Comparison of ENCODE assay signal across 8 cellular contexts in the genomic region with DNA sequence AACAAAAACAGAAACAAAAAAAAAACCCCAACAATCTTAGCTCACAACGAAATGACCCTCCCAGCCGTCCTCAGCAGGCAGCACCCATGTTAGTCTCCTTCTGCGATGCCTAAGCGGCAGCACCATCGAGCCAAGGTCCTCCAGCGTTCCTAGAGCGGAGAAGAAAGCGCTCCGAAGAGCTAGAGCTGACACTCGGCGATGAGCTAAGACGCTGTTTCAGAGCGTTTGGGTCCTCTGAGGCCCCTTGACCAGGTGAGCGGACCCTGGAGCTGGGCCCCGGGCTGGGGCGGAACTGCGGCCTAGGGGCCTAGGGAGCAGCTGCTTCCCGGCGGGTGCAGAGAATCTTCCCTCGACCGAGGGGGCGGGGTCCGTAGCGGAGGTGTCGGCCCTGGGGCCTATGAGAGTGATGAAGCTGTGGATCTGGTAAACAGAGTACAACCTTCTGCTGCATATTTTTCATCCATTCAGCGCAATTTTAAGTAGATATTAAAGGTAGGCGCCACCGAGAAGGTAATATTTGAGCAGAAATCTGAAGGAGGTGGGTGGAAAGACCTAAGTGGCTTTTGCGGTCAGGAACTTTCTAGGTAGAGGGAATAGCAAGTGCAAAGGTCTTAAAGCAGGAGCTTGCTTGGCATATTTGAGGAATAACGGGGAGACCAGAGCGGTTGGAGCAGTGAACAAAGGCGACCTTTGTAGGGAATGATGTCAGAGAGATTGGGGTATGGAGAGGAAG. TPM values are rescaled to one million over a fixed set of nuclear protein-coding genes. Genes with fewer than 3 reads are reported as not detected.
A peak's percentile ranks its signal among the peaks of the same experiment; 100 is the strongest.
DNase-seq lines count a peak whose midpoint lies in the region; ATAC-seq and TF ChIP-seq lines count a peak whose summit lies in the region.

Gene ZSCAN26 (plus strand): TSS at position 182 of the 733 bp plus-strand sequence. CDS start 4,777 bp downstream, outside the sequence.

- ATAC-seq in GM21528 (IDR thresholded peaks at IDR 0.05; ENCODE audit: low FRiP score, unreplicated experiment) (peak; percentile 93), mucosa of descending colon (peak; percentile 99)

- no peak for TF ChIP-seq CTCF in OCI-LY1 (IDR thresholded peaks at IDR 0.05; ENCODE audit: low read length)
- TF ChIP-seq CTCF in epithelial cell of proximal tubule (conservative IDR thresholded peaks at IDR 0.05; ENCODE audit: low read depth, low read length), result no peak
- no peak for TF ChIP-seq CTCF in mucosa of descending colon (IDR thresholded peaks at IDR 0.05)

- H3K27ac ChIP-seq in OCI-LY1 (ENCODE audit: low read depth, low read length, poor library complexity, severe bottlenecking), result peak within 1 kb of the TSS; percentile 23

- H3K9me3 ChIP-seq in OCI-LY1 (ENCODE audit: low read length), result no peaks in the 10 kb centered on the region
- H3K9me3 ChIP-seq in mucosa of descending colon, result no peaks in the 10 kb centered on the region

- intact Hi-C loops in mucosa of descending colon (cut with DNase I, micrococcal nuclease), result no loop called here

- peak; percentile 79 for DNase-seq in DMS153 (lab: John Stamatoyannopoulos, UW)
- DNase-seq in HuH-7.5 (ENCODE audit: low spot score), result peak; percentile 54
- peak; percentile 81 for DNase-seq in activated T-cell treated with anti-CD3 and anti-CD28 coated beads for 48 hours (ENCODE audit: low read depth)
- peak; percentile 77 for DNase-seq in epithelial cell of proximal tubule (ENCODE audit: low read depth)
- DNase-seq in mucosa of descending colon, result peak; percentile 86 to 93 (median 92)
- peak; percentile 53 to 72 for DNase-seq in stimulated activated CD8-positive, alpha-beta memory T cell treated with anti-CD3 and anti-CD28 coated beads, Interleukin-4, amount 100 ng/mL, for 1 hour (ENCODE audit: low read depth in 2 of 2, low spot score in 1 of 2)

- H3K4me3 ChIP-seq in OCI-LY1 (ENCODE audit: low read depth, low read length, poor library complexity, severe bottlenecking) (peak within 1 kb of the TSS; percentile 75), epithelial cell of proximal tubule (ENCODE audit: low read depth, low read length) (peak within 1 kb of the TSS; percentile 77), mucosa of descending colon (peak within 1 kb of the TSS; percentile 50)

- 0 out of 2 replicates have a peak, but pooled peaks cover 5% of the 10 kb centered on the region for H3K79me2 ChIP-seq in OCI-LY1 (ENCODE audit: insufficient read depth, low read length)

- H3K4me1 ChIP-seq in OCI-LY1 (ENCODE audit: insufficient read depth, low read length, severe bottlenecking) (peaks cover 26% of the 10 kb centered on the region), mucosa of descending colon (ENCODE audit: low read depth) (peaks cover 9% of the 10 kb centered on the region)

- peak within 1 kb of the TSS; percentile 97 for H2AFZ ChIP-seq in OCI-LY1 (ENCODE audit: low read length)

- H4K20me1 ChIP-seq in OCI-LY1 (ENCODE audit: insufficient read depth, low read length), result no peaks in the 10 kb centered on the region

- H3K4me2 ChIP-seq in OCI-LY1 (ENCODE audit: low read length), result peak within 1 kb of the TSS; percentile 83

- no peaks in the 10 kb centered on the region for H3F3A ChIP-seq in OCI-LY1 (ENCODE audit: insufficient read depth, low read length)

- peaks cover 3% of the 10 kb centered on the region; the same call in 1 of the 2 replicates for H3K36me3 ChIP-seq in OCI-LY1 (ENCODE audit: insufficient read depth, low read length)
- no peaks in the 10 kb centered on the region for H3K36me3 ChIP-seq in mucosa of descending colon (ENCODE audit: low read depth)

- peak within 1 kb of the TSS; percentile 72 for H3K9ac ChIP-seq in OCI-LY1 (ENCODE audit: low read length)

- no peaks in the 10 kb centered on the region for H3K27me3 ChIP-seq in OCI-LY1 (ENCODE audit: insufficient read depth, low read length)

- no peaks in the 10 kb centered on the region for H3K9me2 ChIP-seq in OCI-LY1 (ENCODE audit: low read depth, low read length)

RNA-seq across cellular contexts. Expression of gene ZSCAN26, which starts in this region (rescaled TPM):
- total RNA-seq in epithelial cell of proximal tubule (6.0 and 6.9 TPM in 2 replicates), mucosa of descending colon (10 to 100 TPM in 1 of 3 donors, 1 to 10 TPM in 2; 8.2 to 17.7 (median 9.2) TPM)

Comparison
In these comparisons a context has a peak if more than half of its experiments do, and no peak if none do; other contexts are left out.
1. Peak in every context shown above with its lines: DNase-seq, ATAC-seq, H3K4me3 ChIP-seq and H3K27ac ChIP-seq.